10 cellular contexts compared by ENCODE assay signal in the genomic region with DNA sequence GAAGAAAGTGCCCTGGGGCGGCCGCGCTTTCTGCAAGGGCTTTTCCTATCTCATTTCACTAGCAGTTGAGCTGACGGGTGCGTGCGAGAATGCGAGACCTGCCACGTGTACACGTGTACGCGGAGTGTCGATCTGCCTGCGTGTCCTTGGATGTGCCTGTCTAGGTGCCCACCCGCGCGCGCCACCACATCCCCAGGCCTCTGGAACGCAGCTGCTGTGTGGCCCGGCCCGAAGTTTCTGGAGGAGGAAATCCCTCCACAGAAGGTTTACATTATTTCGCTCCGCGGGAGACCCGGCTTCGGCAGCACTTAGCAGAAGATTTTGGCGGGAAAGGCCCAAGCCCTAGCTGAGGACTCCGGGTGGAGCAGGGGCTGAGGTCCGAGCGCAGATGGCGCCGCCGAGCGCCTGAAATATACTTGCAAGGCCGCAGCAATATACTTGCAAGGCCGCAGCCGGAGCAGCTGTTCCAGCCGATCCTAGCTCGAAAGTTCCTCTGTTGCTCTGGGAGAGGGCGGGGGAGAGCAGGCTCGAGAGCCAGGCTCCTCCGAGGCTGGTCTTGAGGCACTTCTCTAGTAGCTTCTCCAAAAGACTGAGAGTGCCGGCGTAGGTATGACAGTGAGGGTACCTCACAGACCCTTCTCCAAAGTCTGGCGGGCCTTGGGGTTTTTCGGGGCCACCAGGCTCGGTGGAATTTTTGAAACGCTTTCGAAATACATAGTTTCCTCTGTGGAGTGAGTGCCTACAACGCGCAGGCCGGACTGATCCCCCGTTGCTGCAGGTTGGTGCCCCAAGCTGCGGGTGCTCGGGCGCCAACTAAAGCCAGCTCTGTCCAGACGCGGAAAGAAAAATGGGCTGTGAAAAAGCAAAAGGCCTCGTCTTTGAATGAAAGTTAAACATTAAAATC. TPM values are rescaled to one million over a fixed set of nuclear protein-coding genes. Genes with fewer than 3 reads are reported as not detected.
DNase-seq lines count a peak whose midpoint lies in the region; ATAC-seq and TF ChIP-seq lines count a peak whose summit lies in the region.
"Had no signal": no experiment of that assay in that cellular context is flagged by ENCODE, and none has a peak within 500 bp of the region (broad histone marks: within the 10 kb centered on the region; RNA-seq: fewer than 3 reads in every experiment).

No MANE protein-coding gene starts in this region.

- no peaks in the 10 kb centered on the region for H3K79me1 ChIP-seq in neuronal stem cell (ENCODE audit: low read depth, low read length)

- H3K4me2 ChIP-seq in GM23248 (ENCODE audit: unreplicated experiment) (peak overlapping the region; percentile 98), neuronal stem cell (ENCODE audit: insufficient read depth, low read length, poor library complexity, severe bottlenecking) (peak overlapping the region; percentile 35)

- H2BK12ac ChIP-seq in neuronal stem cell (ENCODE audit: low read length) = no peak overlapping the region

- H3K18ac ChIP-seq in neuronal stem cell (ENCODE audit: low read length) = peak overlapping the region; percentile 68

- H3K9ac ChIP-seq in GM23248 = peak overlapping the region; percentile 98
- no peak overlapping the region for H3K9ac ChIP-seq in neuronal stem cell (ENCODE audit: low read depth, low read length, poor library complexity)

- H3K23ac ChIP-seq in neuronal stem cell (ENCODE audit: low read depth, low read length, poor library complexity) = no peak overlapping the region

- H3K27me3 ChIP-seq in GM23248 (replicated peaks; ENCODE audit: insufficient read depth) (no peaks in the 10 kb centered on the region), neuronal stem cell (ENCODE audit: control insufficient read depth in 3 of 3, insufficient read depth in 3 of 3, low read depth in 1 of 3, low read length in 3 of 3) (peaks cover 56 to 100% (median 96%) of the 10 kb centered on the region in 3 experiments)

- H3F3A ChIP-seq in GM23248 (ENCODE audit: insufficient read depth) = peaks cover 20% of the 10 kb centered on the region; the same call in 1 of the 2 replicates

- H3K79me2 ChIP-seq in GM23248 (ENCODE audit: insufficient read depth) = peaks cover 98% of the 10 kb centered on the region

- TF ChIP-seq CTCF in epithelial cell of proximal tubule (conservative IDR thresholded peaks at IDR 0.05; ENCODE audit: low read depth, low read length) = no peak

- H3K14ac ChIP-seq in neuronal stem cell (ENCODE audit: low read length) = no peak overlapping the region

- in situ Hi-C loops in GM23248 (cut with MboI) = loop anchor here (10.0 kb wide), 1 partner anchor 830 kb away; no protein-coding TSS in a partner anchor

- peak; percentile 59 for DNase-seq in AG20443 (ENCODE audit: low spot score)
- DNase-seq in GM23248 = peak; percentile 85
- DNase-seq in epithelial cell of proximal tubule (ENCODE audit: low read depth) = no peak
- peak; percentile 64 for DNase-seq in neuronal stem cell (ENCODE audit: low spot score)
- no peak for DNase-seq in Kasumi-1 (lab: John Stamatoyannopoulos, UW)
- DNase-seq: midbrain had no signal

- no peak overlapping the region for H2AK5ac ChIP-seq in neuronal stem cell (ENCODE audit: low read depth, low read length)

- H3K9me3 ChIP-seq in GM23248 (ENCODE audit: low read depth) = no peaks in the 10 kb centered on the region
- H3K9me3 ChIP-seq in neuronal stem cell (replicated peaks in 1 of 2; ENCODE audit: control insufficient read depth in 2 of 2, insufficient read depth in 1 of 2, low read depth in 1 of 2, low read length in 2 of 2) = peaks cover 7 to 8% of the 10 kb centered on the region in 2 donors

- no peak for ATAC-seq in HG03095 (IDR thresholded peaks at IDR 0.05; ENCODE audit: unreplicated experiment)
- ATAC-seq in HG03520 (IDR thresholded peaks at IDR 0.05; ENCODE audit: unreplicated experiment) = no peak
- ATAC-seq in GM18873 (IDR thresholded peaks at IDR 0.05; ENCODE audit: low FRiP score, unreplicated experiment) = no peak

- 0 out of 2 replicates have a peak overlapping the region, but pooled peaks have one; percentile 1 for H2AFZ ChIP-seq in GM23248
- peak overlapping the region; percentile 62 for H2AFZ ChIP-seq in neuronal stem cell (ENCODE audit: low read length)

- H2BK15ac ChIP-seq in neuronal stem cell (ENCODE audit: low read length) = no peak overlapping the region

- no peaks in the 10 kb centered on the region for H3K36me3 ChIP-seq in GM23248 (ENCODE audit: low read depth)
- H3K36me3 ChIP-seq in neuronal stem cell (replicated peaks in 1 of 2; ENCODE audit: control insufficient read depth in 2 of 2, insufficient read depth in 2 of 2, low read length in 2 of 2) = no peaks in the 10 kb centered on the region

- H3K9me2 ChIP-seq in GM23248 (ENCODE audit: insufficient read depth) = no peaks in the 10 kb centered on the region

- WGBS in GM23248 (ENCODE audit: low coverage in 1 of 2, low lambda C conversion rate in 2 of 2, missing lambda C conversion rate in 2 of 2), 2 experiments = 1 to 2% methylated on average over 58 of the region's 58 CpGs
- no CpG with 5 or more reads among the region's 58 CpGs for WGBS in neuronal stem cell (ENCODE audit: extremely low coverage in 2 of 2, insufficient read length in 2 of 2, insufficient replicate concordance in 1 of 2), 2 donors

- no peak overlapping the region for H2BK120ac ChIP-seq in neuronal stem cell (ENCODE audit: low read depth, low read length)

- no peak overlapping the region for H4K91ac ChIP-seq in neuronal stem cell (ENCODE audit: low read depth, low read length, poor library complexity)

- no peak overlapping the region for H3K4ac ChIP-seq in neuronal stem cell (ENCODE audit: low read length)

- H3K4me3 ChIP-seq in GM23248 (peak overlapping the region; percentile 82), epithelial cell of proximal tubule (ENCODE audit: low read depth, low read length) (peak overlapping the region; percentile 39), neuronal stem cell (ENCODE audit: low read length in 2 of 2) (no peak overlapping the region)

- H4K20me1 ChIP-seq in GM23248 (ENCODE audit: insufficient read depth) = no peaks in the 10 kb centered on the region

- peaks cover 16% of the 10 kb centered on the region for H3K4me1 ChIP-seq in GM23248 (ENCODE audit: insufficient read depth)
- peaks cover 2 to 8% of the 10 kb centered on the region in 2 donors for H3K4me1 ChIP-seq in neuronal stem cell (ENCODE audit: control insufficient read depth in 2 of 2, insufficient read depth in 1 of 2, low read depth in 1 of 2, low read length in 2 of 2)

- no peak overlapping the region for H2BK5ac ChIP-seq in neuronal stem cell (ENCODE audit: low read length)

- H4K8ac ChIP-seq in neuronal stem cell (ENCODE audit: low read depth, low read length) = no peak overlapping the region

- peak overlapping the region; percentile 96 for H3K27ac ChIP-seq in GM23248
- no peak overlapping the region for H3K27ac ChIP-seq in neuronal stem cell (replicated peaks; ENCODE audit: low read length)

RNA-seq across cellular contexts. Expression of a gene that starts 3.8 kb away (rescaled TPM):
- 32.2 and 38.7 TPM in 2 replicates for total RNA-seq in GM23248 (2014; rRNA removed; shearing (Covaris generic))
- polyA plus RNA-seq in GM23248 (2016; fragmentation: Nextera tagmentation; extraction: Ambion mirVana) = 39.8 and 41.7 TPM in 2 replicates
- 0.07 TPM in 1 of 2 replicates, not detected in the other for total RNA-seq in epithelial cell of proximal tubule
- not detected for polyA plus RNA-seq in neuronal stem cell (2013, experiment 1 of 2)
- polyA plus RNA-seq in neuronal stem cell (2013, experiment 2 of 2) = 0.03 TPM
- total RNA-seq: bronchial epithelial cell had no signal

Comparison
In these comparisons a context has a peak if more than half of its experiments do, and no peak if none do; other contexts are left out.
1. DNase-seq: peak in AG20443 (single experiment), GM23248 (single experiment) and neuronal stem cell (single experiment); none in epithelial cell of proximal tubule (single experiment) and Kasumi-1 (0 of 2).
2. H3K4me3 ChIP-seq: peak in GM23248 (single experiment) and epithelial cell of proximal tubule (single experiment); none in neuronal stem cell (0 of 2).
3. RNA of a gene that starts 3.8 kb away (total RNA-seq): 32.2 to 38.7 TPM in GM23248; 0.07 TPM in epithelial cell of proximal tubule; every median in the first group is over 10 times any median in the second.